In the genomic region with DNA sequence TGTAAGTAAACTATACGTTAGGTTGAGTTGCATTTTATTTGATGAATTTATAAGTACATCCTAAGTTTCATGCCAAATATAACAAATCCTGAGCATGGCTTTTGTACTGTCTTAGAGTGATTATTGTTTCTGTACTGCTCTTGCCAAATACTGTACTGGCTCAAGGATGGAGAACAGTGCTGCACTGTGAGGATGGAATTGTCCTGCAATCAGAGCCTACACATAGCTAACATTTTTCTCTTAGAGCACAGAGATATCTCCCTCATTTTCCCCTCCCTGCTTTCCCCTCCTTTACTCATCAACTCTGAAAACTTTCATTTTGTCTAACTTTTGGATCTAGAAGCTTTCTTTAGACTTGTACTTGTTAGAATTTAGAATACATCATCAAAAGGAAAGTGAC, we compare ENCODE assay signal across 27 cellular contexts. TPM values are rescaled to one million over a fixed set of nuclear protein-coding genes. Genes with fewer than 3 reads are reported as not detected.
DNase-seq lines count a peak whose midpoint lies in the region; ATAC-seq and TF ChIP-seq lines count a peak whose summit lies in the region.
"Had no signal": no experiment of that assay in that cellular context is flagged by ENCODE, and none has a peak within 500 bp of the region (broad histone marks: within the 10 kb centered on the region; RNA-seq: fewer than 3 reads in every experiment).

No MANE protein-coding gene starts in this region.

- no peak for TF ChIP-seq RAD21 in SK-N-SH (IDR thresholded peaks at IDR 0.05; ENCODE audit: low read length)

- CTCF ChIA-PET in SK-N-SH (lab: Yijun Ruan, JAX) = interaction anchor here (0.9 kb wide), 1 partner anchor 20 kb away, joined by 3 read pairs; no protein-coding TSS in a partner anchor

- no peaks in the 10 kb centered on the region for H3K79me2 ChIP-seq in SK-N-SH (ENCODE audit: insufficient read depth)
- H3K79me2 ChIP-seq in osteoblast (ENCODE audit: insufficient read depth, low read length) = no peaks in the 10 kb centered on the region

- H4K20me1 ChIP-seq in SK-N-SH (ENCODE audit: insufficient read depth) (no peaks in the 10 kb centered on the region), osteoblast (ENCODE audit: insufficient read depth, low read length) (no peaks in the 10 kb centered on the region)

- H3K27me3 ChIP-seq in SK-N-SH (ENCODE audit: insufficient read depth) = no peaks in the 10 kb centered on the region
- no peaks in the 10 kb centered on the region for H3K27me3 ChIP-seq in adipocyte (replicated peaks; ENCODE audit: control insufficient read depth, insufficient read depth, low read length)
- H3K27me3 ChIP-seq in osteoblast (ENCODE audit: insufficient read depth, low read length) = no peaks in the 10 kb centered on the region
- H3K27me3 ChIP-seq: body of pancreas, dorsolateral prefrontal cortex, esophagus muscularis mucosa, SJCRH30, suprapubic skin had no signal

- no peaks in the 10 kb centered on the region for H3K9me2 ChIP-seq in SK-N-SH

- H3K9ac ChIP-seq in SK-N-SH (no peak overlapping the region), adipocyte (ENCODE audit: low read length) (no peak overlapping the region)
- H3K9ac ChIP-seq: KMS-11 had no signal

- TF ChIP-seq CTCF in SK-N-SH (IDR thresholded peaks at IDR 0.05) (no peak), fibroblast of the aortic adventitia (IDR thresholded peaks at IDR 0.05; ENCODE audit: insufficient read depth, low read length) (no peak), omental fat pad (IDR thresholded peaks at IDR 0.05) (no peak), osteoblast (IDR thresholded peaks at IDR 0.05; ENCODE audit: extremely low read depth, low read depth, low read length) (no peak)

- H3K4me2 ChIP-seq in SK-N-SH = no peak overlapping the region
- no peak overlapping the region for H3K4me2 ChIP-seq in osteoblast (ENCODE audit: insufficient read depth, low read length)
- H3K4me2 ChIP-seq: KMS-11 had no signal

- POLR2A ChIA-PET in SK-N-SH (lab: Yijun Ruan, JAX) = no interaction called here

- H3K4me1 ChIP-seq in SK-N-SH (ENCODE audit: control insufficient read depth in 1 of 2, insufficient read depth in 2 of 2, low read depth in 1 of 2, low read length in 1 of 2) = no peaks in the 10 kb centered on the region
- no peaks in the 10 kb centered on the region for H3K4me1 ChIP-seq in adipocyte (ENCODE audit: control insufficient read depth, insufficient read depth, low read length)
- H3K4me1 ChIP-seq in osteoblast (ENCODE audit: insufficient read depth, low read length) = no peaks in the 10 kb centered on the region
- H3K4me1 ChIP-seq: body of pancreas, esophagus muscularis mucosa, SJCRH30, suprapubic skin had no signal

- H3K4me3 ChIP-seq in SK-N-SH (ENCODE audit: low read depth in 2 of 2, low read length in 1 of 2) (no peak overlapping the region), adipocyte (ENCODE audit: low read length) (no peak overlapping the region), fibroblast of the aortic adventitia (ENCODE audit: low read depth, low read length) (no peak overlapping the region), osteoblast (ENCODE audit: insufficient read depth, low read length) (no peak overlapping the region)
- H3K4me3 ChIP-seq: body of pancreas, dorsolateral prefrontal cortex, esophagus muscularis mucosa, SJCRH30, suprapubic skin had no signal

- 89% methylated on average over 1 of the region's 1 CpG for WGBS in SK-N-SH (ENCODE audit: low lambda C conversion rate)

- H3K36me3 ChIP-seq in SK-N-SH (replicated peaks in 1 of 2; ENCODE audit: control insufficient read depth in 1 of 2, insufficient read depth in 2 of 2, low read length in 1 of 2) = peaks cover 5 to 14% of the 10 kb centered on the region in 2 experiments
- peaks cover 10% of the 10 kb centered on the region for H3K36me3 ChIP-seq in adipocyte (ENCODE audit: control insufficient read depth, insufficient read depth, low read length, severe bottlenecking)
- no peaks in the 10 kb centered on the region for H3K36me3 ChIP-seq in osteoblast (ENCODE audit: insufficient read depth, low read length)

- DNase-seq in SK-N-SH (no peak), adipocyte (ENCODE audit: low read depth) (peak; percentile 64), fibroblast of the aortic adventitia (ENCODE audit: low read depth) (peak; percentile 76), omental fat pad (ENCODE audit: low spot score) (no peak), osteoblast (ENCODE audit: insufficient read length, low spot score, missing footprints) (no peak)
- DNase-seq in stimulated activated naive CD4-positive, alpha-beta T cell treated with Interleukin-2 at 50 U/mL for 16 hours (lab: John Stamatoyannopoulos, UW) = no peak
- DNase-seq: activated CD4-positive, alpha-beta T cell treated with anti-CD3 and anti-CD28 coated beads, Interleukin-2, amount 50 U/mL, for 1 hour; activated effector memory CD4-positive, alpha-beta T cell treated with anti-CD3 and anti-CD28 coated beads, Interleukin-2, amount 50 U/mL, for 16 hours; activated naive CD8-positive, alpha-beta T cell treated with anti-CD3 and anti-CD28 coated beads, Interleukin-2, amount 10 ng/mL, durations not matched to agents 7 days and 5 days; activated T-cell treated with anti-CD3 and anti-CD28 coated beads, Interleukin-2, amount 50 U/mL, for 1 hour; body of pancreas; CD4-positive, alpha-beta T cell; dorsolateral prefrontal cortex; islet precursor cell; MM.1S; NCI-H2029; NCI-H510A treated with DMSO at 0.1 percent for 48 hours; nucleus accumbens; SJCRH30; stimulated activated naive B cell treated with anti-CD40 and anti-IgM and Interleukin-4, amounts not matched to agents 10 μg/mL and 1 μg/mL and 100 μg/mL, for 72 hours had no signal

- no peak overlapping the region for H3K27ac ChIP-seq in SK-N-SH (ENCODE audit: low read depth in 2 of 2, low read length in 1 of 2)
- no peak overlapping the region for H3K27ac ChIP-seq in osteoblast (ENCODE audit: low read depth, low read length)
- H3K27ac ChIP-seq: 22Rv1, body of pancreas, esophagus muscularis mucosa, KMS-11, SJCRH30, suprapubic skin had no signal

- ATAC-seq in SK-N-SH treated with all-trans-retinoic acid at 6 μM for 48 hours (peak; percentile 74), omental fat pad (ENCODE audit: low FRiP score) (peak; percentile 51), HG02885 (IDR thresholded peaks at IDR 0.05; ENCODE audit: poor library complexity, unreplicated experiment) (no peak)
- ATAC-seq: body of pancreas; stimulated activated naive B cell treated with anti-CD40 and anti-IgM and Interleukin-4, amounts not matched to agents 10 μg/mL and 1 μg/mL and 100 μg/mL, for 72 hours; WTC11 had no signal

- H2AFZ ChIP-seq in SK-N-SH (ENCODE audit: low read depth) (no peak overlapping the region), osteoblast (ENCODE audit: low read length) (no peak overlapping the region)

- H3K9me3 ChIP-seq in SK-N-SH = no peaks in the 10 kb centered on the region
- H3K9me3 ChIP-seq in adipocyte (ENCODE audit: control insufficient read depth, low read length) = no peaks in the 10 kb centered on the region
- H3K9me3 ChIP-seq in osteoblast (ENCODE audit: low read depth, low read length) = no peaks in the 10 kb centered on the region
- H3K9me3 ChIP-seq: body of pancreas, esophagus muscularis mucosa, SJCRH30, suprapubic skin had no signal

- TF ChIP-seq EP300 in SK-N-SH (IDR thresholded peaks at IDR 0.05; ENCODE audit: borderline replicate concordance in 1 of 2, low read depth in 1 of 2, low read length in 1 of 2) = no peak

- H3F3A ChIP-seq in SK-N-SH (replicated peaks; ENCODE audit: insufficient read depth) = no peaks in the 10 kb centered on the region

TF ChIP-seq in SK-N-SH treated with all-trans-retinoic acid at 6 μM for 48 hours, 23 proteins besides CTCF, POLR2A, EP300 and RAD21:
- 0 out of 2 replicates have a peak, but pooled peaks have one; percentile 28 for TF ChIP-seq ZNF70 (CRISPR knock-in tag; IDR thresholded peaks at IDR 0.05)
- TF ChIP-seq SNAI2 (CRISPR knock-in tag; IDR thresholded peaks at IDR 0.05) = no peak

TF ChIP-seq in SK-N-SH, 30 proteins besides CTCF, POLR2A, EP300 and RAD21:
- TF ChIP-seq RCOR1 (IDR thresholded peaks at IDR 0.05; ENCODE audit: low read length) (no peak), NRF1 (IDR thresholded peaks at IDR 0.05; ENCODE audit: low read depth, low read length) (no peak), GATA2 (CRISPR knock-in tag; IDR thresholded peaks at IDR 0.05) (no peak), IRF3 (IDR thresholded peaks at IDR 0.05; ENCODE audit: low read depth, low read length) (no peak), EZH2phosphoT487 (IDR thresholded peaks at IDR 0.05; ENCODE audit: borderline replicate concordance, low read depth) (no peak), CHD2 (IDR thresholded peaks at IDR 0.05; ENCODE audit: low read length, partially characterized antibody) (no peak), USF2 (IDR thresholded peaks at IDR 0.05; ENCODE audit: borderline replicate concordance, low read depth, low read length) (no peak)

RNA-seq across cellular contexts. Expression of gene LRRC70, which starts 28.3 kb away (rescaled TPM):
- 0.08 and 0.37 TPM in 2 replicates for polyA plus RNA-seq in SK-N-SH (2012; rRNA removed)
- polyA plus RNA-seq in SK-N-SH (2012; cell fraction: cytosol; rRNA removed) = 0.13 and 0.19 TPM in 2 replicates
- polyA plus RNA-seq in SK-N-SH (2012; cell fraction: nucleus; rRNA removed) = 0.52 and 1.5 TPM in 2 replicates
- total RNA-seq in fibroblast of the aortic adventitia (ENCODE audit: low replicate concordance) (1.2 and 1.6 TPM in 2 replicates), omental fat pad (10 to 100 TPM in 1 of 4 donors, 1 to 10 TPM in 3; 5.8 to 18.4 (median 7.6) TPM), osteoblast (1.4 and 1.8 TPM in 2 replicates)

Comparison
In these comparisons a context has a peak if more than half of its experiments do, and no peak if none do; other contexts are left out.
1. DNase-seq: peak in adipocyte (single experiment) and fibroblast of the aortic adventitia (single experiment); none in SK-N-SH (single experiment), omental fat pad (single experiment), osteoblast (single experiment) and stimulated activated naive CD4-positive, alpha-beta T cell treated with Interleukin-2 at 50 U/mL for 16 hours (single experiment).